In genomic region chr6:157571269-157571668, GRCh38 we compare ENCODE assay signal across 11 cellular contexts.
DNase-seq lines count a peak whose midpoint lies in the region; ATAC-seq and TF ChIP-seq lines count a peak whose summit lies in the region.
"Had no signal": no experiment of that assay in that cellular context is flagged by ENCODE, and none has a peak within 500 bp of the region (broad histone marks: within the 10 kb centered on the region; RNA-seq: fewer than 3 reads in every experiment).

No MANE protein-coding gene starts in this region.

- no peak overlapping the region for H3K27ac ChIP-seq in Karpas-422 (ENCODE audit: low read length)

- H3K79me2 ChIP-seq in Karpas-422 (ENCODE audit: low read length): no peaks in the 10 kb centered on the region

- DNase-seq in GM06990 (ENCODE audit: extremely low read depth, insufficient read length): peak; percentile 55
- DNase-seq in NCI-H1105 (lab: John Stamatoyannopoulos, UW): peak; percentile 34
- no peak for DNase-seq in glomerular visceral epithelial cell (ENCODE audit: extremely low spot score)
- no peak for DNase-seq in AML-193 (lab: John Stamatoyannopoulos, UW)
- no peak for DNase-seq in Karpas-422
- DNase-seq in EL: no peak
- DNase-seq: kidney, natural killer cell, OCI-M1 had no signal

- no peaks in the 10 kb centered on the region for H3K4me1 ChIP-seq in Karpas-422 (ENCODE audit: low read length)

- no peaks in the 10 kb centered on the region for H3K36me3 ChIP-seq in GM06990 (ENCODE audit: control insufficient read depth, insufficient read depth, low read length)
- no peaks in the 10 kb centered on the region for H3K36me3 ChIP-seq in Karpas-422 (ENCODE audit: insufficient read depth, low read length)

- H2AFZ ChIP-seq in Karpas-422 (ENCODE audit: low read length): no peak overlapping the region

- no peaks in the 10 kb centered on the region for H3K9me2 ChIP-seq in Karpas-422 (replicated peaks; ENCODE audit: insufficient read depth, low read length)

- no peak overlapping the region for H3K4me2 ChIP-seq in Karpas-422 (ENCODE audit: low read depth, low read length, poor library complexity, severe bottlenecking)

- H3K4me3 ChIP-seq in GM06990 (replicated peaks; ENCODE audit: low read depth, low read length) (no peak overlapping the region; the same call in 1 of the 2 replicates), Karpas-422 (ENCODE audit: low read length) (no peak overlapping the region)

- no peaks in the 10 kb centered on the region for H3K9me3 ChIP-seq in Karpas-422 (ENCODE audit: low read length)

- ATAC-seq in GM19397 (IDR thresholded peaks at IDR 0.05; ENCODE audit: unreplicated experiment) (peak; percentile 63), HG02870 (IDR thresholded peaks at IDR 0.05; ENCODE audit: unreplicated experiment) (peak; percentile 44)
- ATAC-seq: natural killer cell had no signal

- no peaks in the 10 kb centered on the region for H4K20me1 ChIP-seq in Karpas-422 (ENCODE audit: insufficient read depth, low read depth, low read length)

- no peaks in the 10 kb centered on the region for H3K27me3 ChIP-seq in GM06990 (replicated peaks; ENCODE audit: control insufficient read depth, insufficient read depth, low read length)
- H3K27me3 ChIP-seq in Karpas-422 (ENCODE audit: low read length): no peaks in the 10 kb centered on the region

- H3K9ac ChIP-seq in Karpas-422 (ENCODE audit: low read length): no peak overlapping the region

- TF ChIP-seq CTCF in GM06990 (IDR thresholded peaks at IDR 0.05; ENCODE audit: insufficient read depth, low read length, poor library complexity, severe bottlenecking): no peak

Comparison
In these comparisons a context has a peak if more than half of its experiments do, and no peak if none do; other contexts are left out.
1. DNase-seq: peak in GM06990 (single experiment) and NCI-H1105 (single experiment); none in glomerular visceral epithelial cell (single experiment), AML-193 (0 of 2), Karpas-422 (single experiment) and EL (single experiment).